In the genomic region with DNA sequence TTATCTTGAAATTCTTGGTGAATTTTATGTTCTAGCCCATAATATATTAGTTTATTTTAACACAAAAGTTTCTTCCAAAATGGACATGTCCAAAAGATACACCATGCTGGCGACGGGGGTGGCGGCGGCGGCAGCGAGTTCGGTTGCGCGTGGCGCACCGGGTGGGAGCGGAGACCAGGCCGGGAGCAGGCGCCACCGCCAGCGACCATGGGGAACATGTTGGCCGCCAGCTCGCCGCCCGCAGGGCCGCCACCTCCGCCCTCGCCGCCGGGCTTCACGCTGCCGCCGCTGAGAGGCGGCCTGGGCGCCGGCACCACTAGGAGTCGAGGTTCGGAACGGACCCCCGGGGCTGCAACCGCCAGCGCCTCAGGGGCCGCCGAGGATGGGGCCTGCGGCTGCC, we compare ENCODE assay signal across 5 cellular contexts.
DNase-seq lines count a peak whose midpoint lies in the region; ATAC-seq and TF ChIP-seq lines count a peak whose summit lies in the region.
"Not testable (repeated sequence)": the region's sequence is repeated elsewhere in the genome, so short reads cannot be mapped to it uniquely, and the experiment has no call there.

No MANE protein-coding gene starts in this region.

- TF ChIP-seq CTCF in chondrocyte (IDR thresholded peaks at IDR 0.05); mucosa of descending colon (IDR thresholded peaks at IDR 0.05); upper lobe of right lung (IDR thresholded peaks at IDR 0.05): not testable (repeated sequence)

- not testable (repeated sequence) for H3K4me1 Mint-ChIP-seq in chondrocyte (ENCODE audit: low read depth); stimulated activated memory B cell treated with anti-CD40 and anti-IgM and Interleukin-4, amounts not matched to agents 10 μg/mL and 1 μg/mL and 100 μg/mL, for 72 hours

- H3K27ac Mint-ChIP-seq in chondrocyte (ENCODE audit: unreplicated experiment); stimulated activated memory B cell treated with anti-CD40 and anti-IgM and Interleukin-4, amounts not matched to agents 10 μg/mL and 1 μg/mL and 100 μg/mL, for 72 hours: not testable (repeated sequence)

- not testable (repeated sequence) for H3K4me3 ChIP-seq in right cardiac atrium (ENCODE audit: low read length); mucosa of descending colon; upper lobe of right lung

- H3K27ac ChIP-seq in right cardiac atrium (ENCODE audit: low read length); upper lobe of right lung: not testable (repeated sequence)

- not testable (repeated sequence) for H3K9me3 Mint-ChIP-seq in chondrocyte (ENCODE audit: low read depth); stimulated activated memory B cell treated with anti-CD40 and anti-IgM and Interleukin-4, amounts not matched to agents 10 μg/mL and 1 μg/mL and 100 μg/mL, for 72 hours

- H3K9me3 ChIP-seq in right cardiac atrium (ENCODE audit: control insufficient read depth, low read length); mucosa of descending colon; upper lobe of right lung: not testable (repeated sequence)

- DNase-seq in chondrocyte (ENCODE audit: low spot score), result peak; percentile 20
- not testable (repeated sequence) for DNase-seq in right cardiac atrium, mucosa of descending colon, upper lobe of right lung

- H3K27me3 Mint-ChIP-seq in chondrocyte (ENCODE audit: low read depth); stimulated activated memory B cell treated with anti-CD40 and anti-IgM and Interleukin-4, amounts not matched to agents 10 μg/mL and 1 μg/mL and 100 μg/mL, for 72 hours: not testable (repeated sequence)

- H3K36me3 ChIP-seq in mucosa of descending colon (ENCODE audit: low read depth); upper lobe of right lung: not testable (repeated sequence)

- ATAC-seq in right cardiac atrium, result peak; percentile 29 to 48
- ATAC-seq in mucosa of descending colon, result peak; percentile 47
- ATAC-seq in stimulated activated memory B cell treated with anti-CD40 and anti-IgM and Interleukin-4, amounts not matched to agents 10 μg/mL and 1 μg/mL and 100 μg/mL, for 72 hours, result peak; percentile 48
- ATAC-seq in upper lobe of right lung, result peak; percentile 64

- not testable (repeated sequence) for H3K4me3 Mint-ChIP-seq in chondrocyte (ENCODE audit: unreplicated experiment); stimulated activated memory B cell treated with anti-CD40 and anti-IgM and Interleukin-4, amounts not matched to agents 10 μg/mL and 1 μg/mL and 100 μg/mL, for 72 hours

- H3K27me3 ChIP-seq in right cardiac atrium (ENCODE audit: control insufficient read depth, insufficient read depth); upper lobe of right lung: not testable (repeated sequence)

- WGBS in right cardiac atrium, result 65% methylated on average over 20 of the region's 40 CpGs

- not testable (repeated sequence) for H3K36me3 Mint-ChIP-seq in chondrocyte (ENCODE audit: low read depth); stimulated activated memory B cell treated with anti-CD40 and anti-IgM and Interleukin-4, amounts not matched to agents 10 μg/mL and 1 μg/mL and 100 μg/mL, for 72 hours

- not testable (repeated sequence) for H3K4me1 ChIP-seq in right cardiac atrium (ENCODE audit: control insufficient read depth, insufficient read depth, low read length); mucosa of descending colon (ENCODE audit: low read depth); upper lobe of right lung

- intact Hi-C loops in right cardiac atrium (cut with DNase I); mucosa of descending colon (cut with DNase I, micrococcal nuclease); upper lobe of right lung (cut with DNase I): not testable (repeated sequence)
